Comparison of ENCODE assay signal across 1 cellular context in genomic region chr15:96372554-96372953, GRCh38.
TF ChIP-seq lines count a peak whose summit lies in the region.

No MANE protein-coding gene starts in this region.

TF ChIP-seq in K562, 482 proteins besides CTCF, POLR2A, EP300 and RAD21:
- TF ChIP-seq E2F5 (CRISPR knock-in tag; IDR thresholded peaks at IDR 0.05) (no peak), FOXJ2 (tag; IDR thresholded peaks at IDR 0.05) (no peak), MAZ (CRISPR knock-in tag; conservative IDR thresholded peaks at IDR 0.05 in 1 of 2, IDR thresholded peaks at IDR 0.05 in 1 of 2) (no peak), IFI16 (CRISPR knock-in tag; IDR thresholded peaks at IDR 0.05) (no peak), KAT7 (CRISPR knock-in tag; IDR thresholded peaks at IDR 0.05; ENCODE audit: borderline replicate concordance) (no peak), ZFP91 (CRISPR knock-in tag; IDR thresholded peaks at IDR 0.05) (no peak), SMAD4 (CRISPR knock-in tag; conservative IDR thresholded peaks at IDR 0.05) (no peak), HOMEZ (CRISPR knock-in tag; IDR thresholded peaks at IDR 0.05) (no peak), ZNF384 (IDR thresholded peaks at IDR 0.05; ENCODE audit: low read depth, low read length) (no peak), SIN3B (IDR thresholded peaks at IDR 0.05; ENCODE audit: low read depth) (no peak), ZKSCAN8 (CRISPR knock-in tag; IDR thresholded peaks at IDR 0.05) (no peak), ZNF609 (CRISPR knock-in tag; IDR thresholded peaks at IDR 0.05; ENCODE audit: borderline replicate concordance) (no peak), SMARCB1 (IDR thresholded peaks at IDR 0.05; ENCODE audit: insufficient read length, low read depth) (no peak), EGR1 (conservative IDR thresholded peaks at IDR 0.05) (no peak), CHD7 (IDR thresholded peaks at IDR 0.05; ENCODE audit: low read depth, low read length) (no peak), MIER1 (IDR thresholded peaks at IDR 0.05; ENCODE audit: low read depth) (no peak), ZNF316 (IDR thresholded peaks at IDR 0.05) (no peak), RREB1 (CRISPR knock-in tag; IDR thresholded peaks at IDR 0.05) (no peak), RNF2 (IDR thresholded peaks at IDR 0.05) (no peak), MAFK (IDR thresholded peaks at IDR 0.05; ENCODE audit: low read length) (no peak)
TF ChIP-seq in K562: peak in this region for 0.
